In the genomic region with DNA sequence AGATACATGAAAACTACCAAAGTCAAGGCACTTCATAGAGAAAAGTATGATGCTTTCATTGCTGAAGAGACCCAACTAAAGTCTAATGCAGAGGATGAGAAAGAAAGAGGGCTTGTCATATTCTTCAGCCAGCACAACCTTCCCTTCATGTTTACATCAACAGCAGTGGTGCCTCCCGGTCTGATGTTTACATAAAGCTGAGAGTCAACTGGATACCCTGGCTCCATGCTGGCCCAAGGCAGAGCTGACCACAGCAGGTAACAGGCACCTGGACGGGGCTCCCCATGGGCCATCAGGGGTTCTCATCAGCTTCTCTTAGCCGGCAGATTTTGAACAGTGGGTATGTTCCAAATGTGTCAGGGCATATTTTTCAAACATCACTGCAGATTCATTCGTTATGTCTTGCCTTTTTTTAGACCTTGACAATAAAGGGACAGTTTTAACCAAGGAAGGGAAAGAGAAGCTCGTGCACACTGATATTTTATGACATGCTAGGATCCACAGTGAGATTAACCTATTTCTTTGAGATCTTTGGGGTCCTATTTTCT, we compare ENCODE assay signal across 21 cellular contexts.
DNase-seq lines count a peak whose midpoint lies in the region; ATAC-seq, FAIRE-seq and TF ChIP-seq lines count a peak whose summit lies in the region.
"Had no signal": no experiment of that assay in that cellular context is flagged by ENCODE, and none has a peak within 500 bp of the region (broad histone marks: within the 10 kb centered on the region; RNA-seq: fewer than 3 reads in every experiment).

No MANE protein-coding gene starts in this region.

- DNase-seq in NCI-H510A treated with DMSO at 0.1 percent for 48 hours (lab: John Stamatoyannopoulos, UW), result peak; percentile 5
- DNase-seq in NCI-H510A (lab: John Stamatoyannopoulos, UW), result no peak
- peak; percentile 72 for DNase-seq in NCI-H69 (lab: John Stamatoyannopoulos, UW)
- no peak for DNase-seq in H1 (ENCODE audit: low read depth in 1 of 2, low spot score in 2 of 2)
- DNase-seq in MM.1S, result no peak
- DNase-seq in cortex of kidney (lab: John Stamatoyannopoulos, UW), result no peak
- DNase-seq in occipital lobe (lab: John Stamatoyannopoulos, UW), result no peak
- DNase-seq in omental fat pad (ENCODE audit: low spot score), result no peak
- DNase-seq: 8988T; CD4-positive, alpha-beta memory T cell; EL; H9; HFFc6; KG1; NCI-H1092 treated with DMSO at 0.1 percent for 48 hours; NCI-H1694 treated with DMSO at 0.1 percent for 48 hours; NCI-H524; T-helper 1 cell had no signal

- H4K20me1 ChIP-seq in H1 (replicated peaks in 1 of 2; ENCODE audit: control insufficient read depth in 1 of 2, insufficient read depth in 2 of 2, low read length in 2 of 2) (no peaks in the 10 kb centered on the region), MM.1S (ENCODE audit: insufficient read depth, low read length) (no peaks in the 10 kb centered on the region)
- H4K20me1 ChIP-seq: BLaER1 treated with 17β-estradiol and CSF1 and Interleukin-3, amounts not matched to agents 10 nM and 100 nM had no signal

- TF ChIP-seq CTCF in H1 (IDR thresholded peaks at IDR 0.05; ENCODE audit: control extremely low read depth in 1 of 3, insufficient read depth in 1 of 3, low read depth in 1 of 3, low read length in 3 of 3), result no peak
- no peak for TF ChIP-seq CTCF in MM.1S (IDR thresholded peaks at IDR 0.05; ENCODE audit: low read length)
- TF ChIP-seq CTCF in omental fat pad (IDR thresholded peaks at IDR 0.05), result no peak

- FAIRE-seq in H1 (lab: Jason Lieb, UNC), result no peak

- no peak for TF ChIP-seq EP300 in H1 (IDR thresholded peaks at IDR 0.05; ENCODE audit: borderline replicate concordance in 1 of 2, low read depth in 2 of 2, low read length in 2 of 2)

- H2BK15ac ChIP-seq in H1 (ENCODE audit: low read length), result no peak overlapping the region

- no peak overlapping the region for H3K56ac ChIP-seq in H1 (replicated peaks; ENCODE audit: insufficient read length, low read depth, low read length)

- H4K91ac ChIP-seq in H1 (replicated peaks; ENCODE audit: insufficient read length, low read length), result no peak overlapping the region

- no peak overlapping the region for H3K4me3 ChIP-seq in H1 (ENCODE audit: extremely low read depth in 1 of 4, insufficient read depth in 2 of 4, low read depth in 3 of 4, low read length in 4 of 4)
- H3K4me3 ChIP-seq in MM.1S (ENCODE audit: low read length), result no peak overlapping the region
- H3K4me3 ChIP-seq: BLaER1 treated with 17β-estradiol and CSF1 and Interleukin-3, amounts not matched to agents 10 nM and 100 nM; SJSA1 had no signal

- WGBS in H1 (ENCODE audit: extremely low coverage in 1 of 2, insufficient coverage in 1 of 2, insufficient read length in 1 of 2, insufficient replicate concordance in 2 of 2, low coverage in 1 of 2, low lambda C conversion rate in 2 of 2, missing lambda C conversion rate in 1 of 2), 2 experiments, result 75% methylated on average over 5 of the region's 5 CpGs; no CpG with 5 or more reads in 1 of the 2 experiments

- no peaks in the 10 kb centered on the region for H3K79me1 ChIP-seq in H1 (ENCODE audit: low read depth, low read length)

- no peak overlapping the region for H4K8ac ChIP-seq in H1 (ENCODE audit: extremely low read depth, insufficient read depth, low read length)

- CTCF ChIA-PET in H1 (lab: Charles Lee; ENCODE audit: partially characterized antibody), result interaction anchor here (0.7 kb wide), 1 partner anchor 184 kb away, joined by 3 read pairs; no protein-coding TSS in a partner anchor

- no peak overlapping the region for H3K4ac ChIP-seq in H1 (replicated peaks; ENCODE audit: insufficient read length, low read depth, low read length)

- no peak overlapping the region for H3K18ac ChIP-seq in H1 (ENCODE audit: extremely low read depth, low read length)

- no peak for TF ChIP-seq RAD21 in H1 (IDR thresholded peaks at IDR 0.05 in 1 of 2, conservative IDR thresholded peaks at IDR 0.05 in 1 of 2; ENCODE audit: low read depth in 2 of 2, low read length in 2 of 2)

- H3K23ac ChIP-seq in H1 (ENCODE audit: insufficient read length), result no peak overlapping the region

- no peak overlapping the region for H2BK12ac ChIP-seq in H1 (ENCODE audit: low read depth, low read length)

- no peak overlapping the region for H3K14ac ChIP-seq in H1 (ENCODE audit: insufficient read length)

- no peak overlapping the region for H2BK120ac ChIP-seq in H1 (replicated peaks; ENCODE audit: low read depth, low read length)

- H3K79me2 ChIP-seq in H1 (ENCODE audit: control insufficient read depth in 1 of 2, insufficient read depth in 2 of 2, low read length in 2 of 2) (no peaks in the 10 kb centered on the region), MM.1S (ENCODE audit: low read length) (no peaks in the 10 kb centered on the region)

- no peaks in the 10 kb centered on the region for H3K23me2 ChIP-seq in H1 (ENCODE audit: low read depth, low read length)

- H3K9ac ChIP-seq in H1 (replicated peaks in 1 of 4; ENCODE audit: extremely low read depth in 1 of 4, low read depth in 3 of 4, low read length in 3 of 4) (no peak overlapping the region), MM.1S (ENCODE audit: low read length) (no peak overlapping the region)
- H3K9ac ChIP-seq: BLaER1 treated with 17β-estradiol and CSF1 and Interleukin-3, amounts not matched to agents 10 nM and 100 nM had no signal

- POLR2A ChIA-PET in H1 (lab: Charles Lee; ENCODE audit: partially characterized antibody), result no interaction called here

- ATAC-seq in omental fat pad (ENCODE audit: low FRiP score), result no peak
- ATAC-seq: Right ventricle myocardium inferior had no signal

- H3K9me3 ChIP-seq in H1 (ENCODE audit: insufficient read depth in 2 of 2, low read depth in 1 of 2, low read length in 1 of 2) (peaks cover 0 to 5% of the 10 kb centered on the region in 2 experiments; a peak in 2 of 4 replicates), MM.1S (replicated peaks; ENCODE audit: insufficient read depth, low read length) (no peaks in the 10 kb centered on the region)
- H3K9me3 ChIP-seq: SJSA1 had no signal

- H3K4me2 ChIP-seq in H1 (ENCODE audit: insufficient read depth in 1 of 2, low read depth in 2 of 2, low read length in 2 of 2) (peak overlapping the region in 1 of 2 experiments; percentile 21; a peak in 1 of 4 replicates), MM.1S (ENCODE audit: low read depth, low read length) (no peak overlapping the region)
- H3K4me2 ChIP-seq: BLaER1 treated with 17β-estradiol and CSF1 and Interleukin-3, amounts not matched to agents 10 nM and 100 nM had no signal

- no peaks in the 10 kb centered on the region for H3K27me3 ChIP-seq in H1 (replicated peaks in 1 of 4; ENCODE audit: control insufficient read depth in 3 of 4, extremely low read depth in 1 of 4, insufficient read depth in 3 of 4, low read length in 3 of 4)
- no peaks in the 10 kb centered on the region for H3K27me3 ChIP-seq in MM.1S (replicated peaks; ENCODE audit: insufficient read depth, low read length)
- H3K27me3 ChIP-seq: BLaER1 treated with 17β-estradiol and CSF1 and Interleukin-3, amounts not matched to agents 10 nM and 100 nM; SJSA1 had no signal

- H2AK5ac ChIP-seq in H1 (ENCODE audit: low read depth, low read length), result no peak overlapping the region

- no peak overlapping the region for H2BK20ac ChIP-seq in H1 (ENCODE audit: low read length)

- H3K9me2 ChIP-seq in MM.1S (replicated peaks; ENCODE audit: insufficient read depth, low read length), result no peaks in the 10 kb centered on the region

- H2AFZ ChIP-seq in H1 (ENCODE audit: low read length) (peak overlapping the region; percentile 95), MM.1S (ENCODE audit: low read length) (no peak overlapping the region)

- H3K27ac ChIP-seq in H1 (ENCODE audit: low read depth, low read length) (no peak overlapping the region), MM.1S (ENCODE audit: low read length) (no peak overlapping the region)
- H3K27ac ChIP-seq: BLaER1 treated with 17β-estradiol and CSF1 and Interleukin-3, amounts not matched to agents 10 nM and 100 nM; SJSA1 had no signal

- H3K36me3 ChIP-seq in H1 (ENCODE audit: control insufficient read depth in 2 of 4, insufficient read depth in 4 of 4, low read length in 3 of 4) (no peaks in the 10 kb centered on the region), MM.1S (replicated peaks; ENCODE audit: insufficient read depth, low read length) (no peaks in the 10 kb centered on the region)
- H3K36me3 ChIP-seq: BLaER1 treated with 17β-estradiol and CSF1 and Interleukin-3, amounts not matched to agents 10 nM and 100 nM; SJSA1 had no signal

- H4K5ac ChIP-seq in H1 (ENCODE audit: insufficient read length, low read depth, low read length), result no peak overlapping the region

- H3F3A ChIP-seq in MM.1S (ENCODE audit: insufficient read depth, low read length), result no peaks in the 10 kb centered on the region

- H3K4me1 ChIP-seq in H1 (replicated peaks in 1 of 4; ENCODE audit: control insufficient read depth in 3 of 4, insufficient read depth in 4 of 4, low read length in 3 of 4) (peaks cover 0 to 4% (median 0%) of the 10 kb centered on the region in 4 experiments; a peak in 1 of 7 replicates), MM.1S (ENCODE audit: low read length) (no peaks in the 10 kb centered on the region)
- H3K4me1 ChIP-seq: BLaER1 treated with 17β-estradiol and CSF1 and Interleukin-3, amounts not matched to agents 10 nM and 100 nM had no signal

- TF ChIP-seq POLR2A in H1 (IDR thresholded peaks at IDR 0.05; ENCODE audit: control extremely low read depth in 1 of 2, low read depth in 2 of 2, low read length in 2 of 2), result no peak

- H2BK5ac ChIP-seq in H1 (ENCODE audit: low read depth, low read length), result no peak overlapping the region

TF ChIP-seq in H1, 55 proteins besides CTCF, POLR2A, EP300 and RAD21 (continues in another document):
- TF ChIP-seq HDAC6 (IDR thresholded peaks at IDR 0.05; ENCODE audit: low read depth, low read length) (no peak), YY1 (IDR thresholded peaks at IDR 0.05; ENCODE audit: low read depth, low read length) (no peak), CHD1 (IDR thresholded peaks at IDR 0.05; ENCODE audit: low read depth, low read length) (no peak), NANOG (IDR thresholded peaks at IDR 0.05; ENCODE audit: insufficient read depth, low read depth, low read length, poor library complexity, severe bottlenecking) (no peak), CBX8 (IDR thresholded peaks at IDR 0.05; ENCODE audit: borderline replicate concordance, low read depth, low read length) (no peak), ATF3 (IDR thresholded peaks at IDR 0.05; ENCODE audit: insufficient read depth, low read depth, low read length) (no peak), TEAD4 (IDR thresholded peaks at IDR 0.05; ENCODE audit: low read depth, low read length) (no peak), ASH2L (IDR thresholded peaks at IDR 0.05; ENCODE audit: low read length) (no peak), GABPA (IDR thresholded peaks at IDR 0.05; ENCODE audit: borderline replicate concordance, insufficient read depth, low read length) (no peak), SP1 (IDR thresholded peaks at IDR 0.05; ENCODE audit: low read depth, low read length) (no peak)

Comparison
In these comparisons a context has a peak if more than half of its experiments do, and no peak if none do; other contexts are left out.
1. DNase-seq: peak in NCI-H510A treated with DMSO at 0.1 percent for 48 hours (single experiment) and NCI-H69 (single experiment); none in NCI-H510A (single experiment), H1 (0 of 2), MM.1S (single experiment), cortex of kidney (single experiment), occipital lobe (single experiment) and omental fat pad (single experiment).